In the genomic region with DNA sequence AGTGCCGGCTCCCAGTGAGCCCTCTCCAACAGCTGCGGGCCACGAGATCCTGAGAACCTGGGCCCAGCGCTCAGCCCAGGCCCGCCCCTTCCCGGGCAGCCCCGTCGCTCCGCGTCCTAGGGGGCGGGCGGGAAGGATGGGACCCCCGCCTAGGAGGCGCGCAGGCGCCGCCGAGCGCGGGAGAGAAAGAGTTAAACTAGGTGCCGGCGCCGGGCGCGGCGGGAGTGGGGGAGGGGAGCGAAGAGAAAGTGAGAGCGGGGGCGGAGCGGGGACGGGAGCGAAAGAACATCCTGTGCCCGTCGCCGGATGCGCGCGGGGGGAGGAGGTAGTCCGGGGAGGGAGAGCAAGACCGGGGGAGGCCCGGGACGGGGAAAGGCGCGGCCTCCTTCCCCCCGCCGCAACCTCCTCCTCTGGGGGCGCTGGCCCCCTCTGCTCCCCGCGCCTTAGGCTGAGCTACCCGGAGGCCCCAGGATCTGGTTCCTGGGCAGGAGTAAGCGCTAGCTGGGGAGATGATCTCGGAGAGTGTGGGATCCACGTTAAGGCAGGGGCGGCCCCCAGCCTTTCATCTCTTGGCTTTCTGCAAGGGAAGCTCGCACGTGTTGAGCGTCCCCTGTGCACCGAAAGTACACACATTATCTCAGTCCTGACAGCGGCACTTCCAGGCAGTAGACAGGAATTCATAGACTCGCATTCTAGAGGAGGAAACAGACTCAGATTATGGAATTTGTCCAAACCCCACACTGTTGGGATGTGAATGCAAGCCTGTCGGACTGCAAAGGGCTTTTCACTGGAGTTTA, we compare ENCODE assay signal across 1 cellular context.
TF ChIP-seq lines count a peak whose summit lies in the region.

No MANE protein-coding gene starts in this region.

TF ChIP-seq in K562, 482 proteins besides CTCF, POLR2A, EP300 and RAD21 (continued from another document and continues in another):
- TF ChIP-seq, protein P1, sequence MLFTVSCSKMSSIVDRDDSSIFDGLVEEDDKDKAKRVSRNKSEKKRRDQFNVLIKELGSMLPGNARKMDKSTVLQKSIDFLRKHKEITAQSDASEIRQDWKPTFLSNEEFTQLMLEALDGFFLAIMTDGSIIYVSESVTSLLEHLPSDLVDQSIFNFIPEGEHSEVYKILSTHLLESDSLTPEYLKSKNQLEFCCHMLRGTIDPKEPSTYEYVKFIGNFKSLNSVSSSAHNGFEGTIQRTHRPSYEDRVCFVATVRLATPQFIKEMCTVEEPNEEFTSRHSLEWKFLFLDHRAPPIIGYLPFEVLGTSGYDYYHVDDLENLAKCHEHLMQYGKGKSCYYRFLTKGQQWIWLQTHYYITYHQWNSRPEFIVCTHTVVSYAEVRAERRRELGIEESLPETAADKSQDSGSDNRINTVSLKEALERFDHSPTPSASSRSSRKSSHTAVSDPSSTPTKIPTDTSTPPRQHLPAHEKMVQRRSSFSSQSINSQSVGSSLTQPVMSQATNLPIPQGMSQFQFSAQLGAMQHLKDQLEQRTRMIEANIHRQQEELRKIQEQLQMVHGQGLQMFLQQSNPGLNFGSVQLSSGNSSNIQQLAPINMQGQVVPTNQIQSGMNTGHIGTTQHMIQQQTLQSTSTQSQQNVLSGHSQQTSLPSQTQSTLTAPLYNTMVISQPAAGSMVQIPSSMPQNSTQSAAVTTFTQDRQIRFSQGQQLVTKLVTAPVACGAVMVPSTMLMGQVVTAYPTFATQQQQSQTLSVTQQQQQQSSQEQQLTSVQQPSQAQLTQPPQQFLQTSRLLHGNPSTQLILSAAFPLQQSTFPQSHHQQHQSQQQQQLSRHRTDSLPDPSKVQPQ (CRISPR knock-in tag; IDR thresholded peaks at IDR 0.05; ENCODE audit: borderline replicate concordance): no peak
- TF ChIP-seq FUS (optimal IDR thresholded peaks at IDR 0.05; ENCODE audit: low read depth, low read length) (no peak), PPARD (CRISPR knock-in tag; IDR thresholded peaks at IDR 0.05) (no peak), ZNF583 (CRISPR knock-in tag; IDR thresholded peaks at IDR 0.05) (no peak), KLF10 (CRISPR knock-in tag; IDR thresholded peaks at IDR 0.05) (no peak), BRD9 (IDR thresholded peaks at IDR 0.05; ENCODE audit: low read depth, partially characterized antibody) (no peak), TCF3 (CRISPR knock-in tag; IDR thresholded peaks at IDR 0.05) (no peak), CCNT2 (IDR thresholded peaks at IDR 0.05; ENCODE audit: borderline replicate concordance, extremely low read depth, insufficient read length, low read depth, low read length) (peak; percentile 97), BACH1 (tag; IDR thresholded peaks at IDR 0.05) (no peak), NONO (IDR thresholded peaks at IDR 0.05; ENCODE audit: low read depth in 2 of 2, low read length in 1 of 2) (no peak), WHSC1 (IDR thresholded peaks at IDR 0.05; ENCODE audit: low read length) (no peak), NCOA2 (IDR thresholded peaks at IDR 0.05; ENCODE audit: partially characterized antibody in 2 of 2) (no peak), MCM7 (IDR thresholded peaks at IDR 0.05) (no peak), ZNF561 (CRISPR knock-in tag; conservative IDR thresholded peaks at IDR 0.05) (no peak), NR2C2 (CRISPR knock-in tag; IDR thresholded peaks at IDR 0.05) (no peak), NR2C2 (tag; IDR thresholded peaks at IDR 0.05) (peak; percentile 84), SRF (CRISPR knock-in tag; IDR thresholded peaks at IDR 0.05) (no peak), KDM2B (CRISPR knock-in tag; IDR thresholded peaks at IDR 0.05) (no peak; the same call in 1 of the 2 replicates), FOXP1 (CRISPR knock-in tag; IDR thresholded peaks at IDR 0.05) (peak; percentile 68; the same call in 1 of the 2 replicates), ZFX (CRISPR knock-in tag; IDR thresholded peaks at IDR 0.05) (peak; percentile 92), ZBTB8A (IDR thresholded peaks at IDR 0.05; ENCODE audit: partially characterized antibody) (no peak)
- TF ChIP-seq, protein P2, sequence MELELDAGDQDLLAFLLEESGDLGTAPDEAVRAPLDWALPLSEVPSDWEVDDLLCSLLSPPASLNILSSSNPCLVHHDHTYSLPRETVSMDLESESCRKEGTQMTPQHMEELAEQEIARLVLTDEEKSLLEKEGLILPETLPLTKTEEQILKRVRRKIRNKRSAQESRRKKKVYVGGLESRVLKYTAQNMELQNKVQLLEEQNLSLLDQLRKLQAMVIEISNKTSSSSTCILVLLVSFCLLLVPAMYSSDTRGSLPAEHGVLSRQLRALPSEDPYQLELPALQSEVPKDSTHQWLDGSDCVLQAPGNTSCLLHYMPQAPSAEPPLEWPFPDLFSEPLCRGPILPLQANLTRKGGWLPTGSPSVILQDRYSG (tag; conservative IDR thresholded peaks at IDR 0.05; ENCODE audit: low read depth): no peak
- TF ChIP-seq, protein P3, sequence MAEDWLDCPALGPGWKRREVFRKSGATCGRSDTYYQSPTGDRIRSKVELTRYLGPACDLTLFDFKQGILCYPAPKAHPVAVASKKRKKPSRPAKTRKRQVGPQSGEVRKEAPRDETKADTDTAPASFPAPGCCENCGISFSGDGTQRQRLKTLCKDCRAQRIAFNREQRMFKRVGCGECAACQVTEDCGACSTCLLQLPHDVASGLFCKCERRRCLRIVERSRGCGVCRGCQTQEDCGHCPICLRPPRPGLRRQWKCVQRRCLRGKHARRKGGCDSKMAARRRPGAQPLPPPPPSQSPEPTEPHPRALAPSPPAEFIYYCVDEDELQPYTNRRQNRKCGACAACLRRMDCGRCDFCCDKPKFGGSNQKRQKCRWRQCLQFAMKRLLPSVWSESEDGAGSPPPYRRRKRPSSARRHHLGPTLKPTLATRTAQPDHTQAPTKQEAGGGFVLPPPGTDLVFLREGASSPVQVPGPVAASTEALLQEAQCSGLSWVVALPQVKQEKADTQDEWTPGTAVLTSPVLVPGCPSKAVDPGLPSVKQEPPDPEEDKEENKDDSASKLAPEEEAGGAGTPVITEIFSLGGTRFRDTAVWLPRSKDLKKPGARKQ (CRISPR knock-in tag; IDR thresholded peaks at IDR 0.05): no peak
- TF ChIP-seq, protein P4, sequence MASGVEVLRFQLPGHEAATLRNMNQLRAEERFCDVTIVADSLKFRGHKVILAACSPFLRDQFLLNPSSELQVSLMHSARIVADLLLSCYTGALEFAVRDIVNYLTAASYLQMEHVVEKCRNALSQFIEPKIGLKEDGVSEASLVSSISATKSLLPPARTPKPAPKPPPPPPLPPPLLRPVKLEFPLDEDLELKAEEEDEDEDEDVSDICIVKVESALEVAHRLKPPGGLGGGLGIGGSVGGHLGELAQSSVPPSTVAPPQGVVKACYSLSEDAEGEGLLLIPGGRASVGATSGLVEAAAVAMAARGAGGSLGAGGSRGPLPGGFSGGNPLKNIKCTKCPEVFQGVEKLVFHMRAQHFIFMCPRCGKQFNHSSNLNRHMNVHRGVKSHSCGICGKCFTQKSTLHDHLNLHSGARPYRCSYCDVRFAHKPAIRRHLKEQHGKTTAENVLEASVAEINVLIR (CRISPR knock-in tag; IDR thresholded peaks at IDR 0.05): no peak
- TF ChIP-seq, protein P5, sequence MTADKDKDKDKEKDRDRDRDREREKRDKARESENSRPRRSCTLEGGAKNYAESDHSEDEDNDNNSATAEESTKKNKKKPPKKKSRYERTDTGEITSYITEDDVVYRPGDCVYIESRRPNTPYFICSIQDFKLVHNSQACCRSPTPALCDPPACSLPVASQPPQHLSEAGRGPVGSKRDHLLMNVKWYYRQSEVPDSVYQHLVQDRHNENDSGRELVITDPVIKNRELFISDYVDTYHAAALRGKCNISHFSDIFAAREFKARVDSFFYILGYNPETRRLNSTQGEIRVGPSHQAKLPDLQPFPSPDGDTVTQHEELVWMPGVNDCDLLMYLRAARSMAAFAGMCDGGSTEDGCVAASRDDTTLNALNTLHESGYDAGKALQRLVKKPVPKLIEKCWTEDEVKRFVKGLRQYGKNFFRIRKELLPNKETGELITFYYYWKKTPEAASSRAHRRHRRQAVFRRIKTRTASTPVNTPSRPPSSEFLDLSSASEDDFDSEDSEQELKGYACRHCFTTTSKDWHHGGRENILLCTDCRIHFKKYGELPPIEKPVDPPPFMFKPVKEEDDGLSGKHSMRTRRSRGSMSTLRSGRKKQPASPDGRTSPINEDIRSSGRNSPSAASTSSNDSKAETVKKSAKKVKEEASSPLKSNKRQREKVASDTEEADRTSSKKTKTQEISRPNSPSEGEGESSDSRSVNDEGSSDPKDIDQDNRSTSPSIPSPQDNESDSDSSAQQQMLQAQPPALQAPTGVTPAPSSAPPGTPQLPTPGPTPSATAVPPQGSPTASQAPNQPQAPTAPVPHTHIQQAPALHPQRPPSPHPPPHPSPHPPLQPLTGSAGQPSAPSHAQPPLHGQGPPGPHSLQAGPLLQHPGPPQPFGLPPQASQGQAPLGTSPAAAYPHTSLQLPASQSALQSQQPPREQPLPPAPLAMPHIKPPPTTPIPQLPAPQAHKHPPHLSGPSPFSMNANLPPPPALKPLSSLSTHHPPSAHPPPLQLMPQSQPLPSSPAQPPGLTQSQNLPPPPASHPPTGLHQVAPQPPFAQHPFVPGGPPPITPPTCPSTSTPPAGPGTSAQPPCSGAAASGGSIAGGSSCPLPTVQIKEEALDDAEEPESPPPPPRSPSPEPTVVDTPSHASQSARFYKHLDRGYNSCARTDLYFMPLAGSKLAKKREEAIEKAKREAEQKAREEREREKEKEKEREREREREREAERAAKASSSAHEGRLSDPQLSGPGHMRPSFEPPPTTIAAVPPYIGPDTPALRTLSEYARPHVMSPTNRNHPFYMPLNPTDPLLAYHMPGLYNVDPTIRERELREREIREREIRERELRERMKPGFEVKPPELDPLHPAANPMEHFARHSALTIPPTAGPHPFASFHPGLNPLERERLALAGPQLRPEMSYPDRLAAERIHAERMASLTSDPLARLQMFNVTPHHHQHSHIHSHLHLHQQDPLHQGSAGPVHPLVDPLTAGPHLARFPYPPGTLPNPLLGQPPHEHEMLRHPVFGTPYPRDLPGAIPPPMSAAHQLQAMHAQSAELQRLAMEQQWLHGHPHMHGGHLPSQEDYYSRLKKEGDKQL (CRISPR knock-in tag; IDR thresholded peaks at IDR 0.05; ENCODE audit: borderline replicate concordance): peak; percentile 92; the same call in 1 of the 2 replicates
- TF ChIP-seq, protein P6, sequence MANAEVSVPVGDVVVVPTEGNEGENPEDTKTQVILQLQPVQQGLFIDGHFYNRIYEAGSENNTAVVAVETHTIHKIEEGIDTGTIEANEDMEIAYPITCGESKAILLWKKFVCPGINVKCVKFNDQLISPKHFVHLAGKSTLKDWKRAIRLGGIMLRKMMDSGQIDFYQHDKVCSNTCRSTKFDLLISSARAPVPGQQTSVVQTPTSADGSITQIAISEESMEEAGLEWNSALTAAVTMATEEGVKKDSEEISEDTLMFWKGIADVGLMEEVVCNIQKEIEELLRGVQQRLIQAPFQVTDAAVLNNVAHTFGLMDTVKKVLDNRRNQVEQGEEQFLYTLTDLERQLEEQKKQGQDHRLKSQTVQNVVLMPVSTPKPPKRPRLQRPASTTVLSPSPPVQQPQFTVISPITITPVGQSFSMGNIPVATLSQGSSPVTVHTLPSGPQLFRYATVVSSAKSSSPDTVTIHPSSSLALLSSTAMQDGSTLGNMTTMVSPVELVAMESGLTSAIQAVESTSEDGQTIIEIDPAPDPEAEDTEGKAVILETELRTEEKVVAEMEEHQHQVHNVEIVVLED (CRISPR knock-in tag; IDR thresholded peaks at IDR 0.05): no peak
- TF ChIP-seq, protein P7, sequence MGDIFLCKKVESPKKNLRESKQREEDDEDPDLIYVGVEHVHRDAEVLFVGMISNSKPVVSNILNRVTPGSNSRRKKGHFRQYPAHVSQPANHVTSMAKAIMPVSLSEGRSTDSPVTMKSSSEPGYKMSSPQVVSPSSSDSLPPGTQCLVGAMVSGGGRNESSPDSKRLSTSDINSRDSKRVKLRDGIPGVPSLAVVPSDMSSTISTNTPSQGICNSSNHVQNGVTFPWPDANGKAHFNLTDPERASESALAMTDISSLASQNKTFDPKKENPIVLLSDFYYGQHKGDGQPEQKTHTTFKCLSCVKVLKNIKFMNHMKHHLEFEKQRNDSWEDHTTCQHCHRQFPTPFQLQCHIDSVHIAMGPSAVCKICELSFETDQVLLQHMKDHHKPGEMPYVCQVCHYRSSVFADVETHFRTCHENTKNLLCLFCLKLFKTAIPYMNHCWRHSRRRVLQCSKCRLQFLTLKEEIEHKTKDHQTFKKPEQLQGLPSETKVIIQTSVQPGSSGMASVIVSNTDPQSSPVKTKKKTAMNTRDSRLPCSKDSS (IDR thresholded peaks at IDR 0.05; ENCODE audit: low read depth, partially characterized antibody): no peak
